ENCODE assay signal across 28 cellular contexts in genomic region chr12:82097877-82098276, GRCh38.
"Had no signal": no experiment of that assay in that cellular context is flagged by ENCODE, and none has a peak within 500 bp of the region (broad histone marks: within the 10 kb centered on the region; RNA-seq: fewer than 3 reads in every experiment).

No MANE protein-coding gene starts in this region.

- H3K36me3 ChIP-seq: adrenal gland, esophagus muscularis mucosa, heart left ventricle, left lung, lower lobe of right lung, pancreas, sigmoid colon, thoracic aorta, vagina had no signal

- H3K4me1 ChIP-seq: adrenal gland, body of pancreas, esophagus muscularis mucosa, foreskin keratinocyte, heart left ventricle, left lung, lower lobe of right lung, pancreas, psoas muscle, sigmoid colon, vagina had no signal

- H3K9me3 ChIP-seq: adrenal gland, lower lobe of right lung, pancreas, psoas muscle, thoracic aorta, vagina had no signal

- DNase-seq: activated CD4-positive, alpha-beta T cell treated with anti-CD3 and anti-CD28 coated beads for 4 hours; activated CD4-positive, alpha-beta T cell treated with anti-CD3 and anti-CD28 coated beads, Interleukin-2, amount 50 U/mL, for 4 hours; activated CD8-positive, alpha-beta memory T cell treated with anti-CD3 and anti-CD28 coated beads for 24 hours; activated effector memory CD4-positive, alpha-beta T cell treated with Interleukin-2 at 50 U/mL for 16 hours; activated naive CD4-positive, alpha-beta T cell treated with Interleukin-2 at 50 U/mL for 16 hours; activated naive CD8-positive, alpha-beta T cell treated with anti-CD3 and anti-CD28 coated beads for 36 hours; adrenal gland; aorta; body of pancreas; dermis blood vessel endothelial cell; effector CD4-positive, alpha-beta T cell; foreskin keratinocyte; heart left ventricle; hypothalamus; immature natural killer cell; kidney glomerular epithelial cell; lower lobe of right lung; nucleus accumbens; psoas muscle; sigmoid colon; small intestine; stimulated activated CD4-positive, alpha-beta T cell treated with anti-CD3 and anti-CD28 coated beads, Interleukin-4, amount 100 ng/mL, for 24 hours had no signal

- H3K27ac ChIP-seq: adrenal gland, body of pancreas, esophagus muscularis mucosa, foreskin keratinocyte, heart left ventricle, left lung, lower lobe of right lung, pancreas, psoas muscle, sigmoid colon, thoracic aorta, vagina had no signal

- H3K27me3 ChIP-seq: adrenal gland, body of pancreas, esophagus muscularis mucosa, foreskin keratinocyte, heart left ventricle, left lung, pancreas, sigmoid colon, vagina had no signal

- ATAC-seq: body of pancreas; foreskin keratinocyte; heart left ventricle; left lung; lower lobe of right lung; pancreas; psoas muscle; stimulated activated effector memory CD8-positive, alpha-beta T cell treated with anti-CD3 and anti-CD28 coated beads, Interleukin-12 subunit alpha, Interleukin-12 subunit beta, amount 100 ng/mL, for 72 hours had no signal

- H3K4me3 ChIP-seq: adrenal gland, body of pancreas, esophagus muscularis mucosa, heart left ventricle, left lung, lower lobe of right lung, pancreas, psoas muscle, sigmoid colon, thoracic aorta, vagina had no signal
